ENCODE assay signal across 1 cellular context in the genomic region with DNA sequence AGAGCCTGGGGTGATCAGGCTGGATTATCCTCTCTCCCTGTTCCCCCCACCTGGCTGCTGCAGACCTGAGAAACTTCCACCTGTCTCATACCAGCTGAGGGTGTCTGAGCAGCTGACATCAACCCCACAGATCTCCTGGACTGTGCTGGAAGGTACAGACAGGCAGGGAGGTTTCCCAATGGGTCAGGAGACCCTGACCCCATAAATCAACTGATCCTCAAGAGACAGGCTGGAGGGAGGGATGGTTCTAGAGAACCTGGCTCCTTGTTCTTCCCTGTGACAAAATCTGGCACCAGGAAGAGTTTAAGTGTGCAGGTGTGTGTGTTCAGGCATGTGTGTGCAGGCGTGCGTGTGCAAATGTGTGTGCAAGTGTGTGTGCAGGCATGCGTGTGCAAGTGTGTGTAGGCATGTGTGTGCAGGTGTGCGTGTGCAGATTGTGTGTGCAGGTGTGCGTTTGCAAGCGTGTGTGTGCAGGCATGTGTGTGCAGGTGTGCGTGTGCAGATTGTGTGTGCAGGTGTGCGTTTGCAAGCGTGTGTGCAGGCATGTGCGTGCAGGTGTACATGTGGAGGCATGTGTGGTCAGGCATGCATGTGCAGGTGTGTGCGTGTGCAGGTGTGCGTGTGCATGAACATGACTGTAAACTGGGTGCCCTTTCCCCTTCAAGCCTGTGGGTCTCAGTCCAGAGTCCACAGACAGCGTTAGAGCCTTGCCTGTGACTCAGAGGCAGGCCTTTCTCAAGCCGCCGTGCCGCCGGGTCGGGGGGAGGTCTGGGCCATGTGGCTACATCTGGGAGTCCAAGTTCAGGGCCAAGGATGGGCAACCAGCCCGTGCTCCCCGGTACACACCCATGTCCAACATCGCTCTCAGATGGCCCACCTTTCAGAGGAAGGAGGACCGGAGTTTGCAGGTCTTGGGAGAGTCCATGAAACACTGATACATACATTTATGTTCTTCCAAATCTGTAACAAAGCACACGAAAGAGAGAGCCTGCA.
TF ChIP-seq lines count a peak whose summit lies in the region.

No MANE protein-coding gene starts in this region.

TF ChIP-seq in HepG2, 621 proteins besides CTCF, POLR2A, EP300 and RAD21 (continued from another document):
- TF ChIP-seq MAFK (conservative IDR thresholded peaks at IDR 0.05 in 1 of 2, IDR thresholded peaks at IDR 0.05 in 1 of 2; ENCODE audit: low read length in 2 of 2) (no peak), IRF1 (CRISPR knock-in tag; IDR thresholded peaks at IDR 0.05; ENCODE audit: low read depth) (0 out of 2 replicates have a peak, but pooled peaks have one; percentile 35), ISL2 (CRISPR knock-in tag; IDR thresholded peaks at IDR 0.05) (no peak), TBL1XR1 (IDR thresholded peaks at IDR 0.05; ENCODE audit: borderline replicate concordance, low read length, partially characterized antibody) (peak; percentile 16), BHLHE40 (IDR thresholded peaks at IDR 0.05; ENCODE audit: low read length) (0 out of 2 replicates have a peak, but pooled peaks have one; percentile 7), SKI (IDR thresholded peaks at IDR 0.05; ENCODE audit: partially characterized antibody) (peak; percentile 90), KMT2A (CRISPR knock-in tag; IDR thresholded peaks at IDR 0.05) (no peak), ZNF292 (CRISPR knock-in tag; IDR thresholded peaks at IDR 0.05; ENCODE audit: borderline replicate concordance, low read depth) (peak; percentile 59; the same call in 1 of the 2 replicates), ZNF891 (CRISPR knock-in tag; IDR thresholded peaks at IDR 0.05) (no peak), RXRA (CRISPR knock-in tag; IDR thresholded peaks at IDR 0.05) (peak; percentile 76), TRIM24 (CRISPR knock-in tag; IDR thresholded peaks at IDR 0.05) (0 out of 2 replicates have a peak, but pooled peaks have one; percentile 41), HNF4G (IDR thresholded peaks at IDR 0.05; ENCODE audit: borderline replicate concordance, low read depth, low read length) (peak; percentile 49; the same call in 1 of the 2 replicates), HNF4G (CRISPR knock-in tag; IDR thresholded peaks at IDR 0.05; ENCODE audit: borderline replicate concordance, low read depth) (no peak), JUN (CRISPR knock-in tag; IDR thresholded peaks at IDR 0.05) (0 out of 2 replicates have a peak, but pooled peaks have one; percentile 44), NFRKB (IDR thresholded peaks at IDR 0.05) (no peak), HMG20B (CRISPR knock-in tag; conservative IDR thresholded peaks at IDR 0.05) (no peak), MNT (IDR thresholded peaks at IDR 0.05) (peak; percentile 52; the same call in 1 of the 2 replicates), NONO (IDR thresholded peaks at IDR 0.05) (no peak), NONO (CRISPR knock-in tag; conservative IDR thresholded peaks at IDR 0.05) (0 out of 2 replicates have a peak, but pooled peaks have one; percentile 20), MXI1 (IDR thresholded peaks at IDR 0.05; ENCODE audit: borderline replicate concordance, low read depth, low read length) (peak; percentile 60; the same call in 2 of the 3 replicates), NBN (conservative IDR thresholded peaks at IDR 0.05) (no peak), STAG1 (CRISPR knock-in tag; IDR thresholded peaks at IDR 0.05) (no peak), SOX6 (IDR thresholded peaks at IDR 0.05) (no peak), SOX6 (CRISPR knock-in tag; IDR thresholded peaks at IDR 0.05) (no peak), KDM6A (CRISPR knock-in tag; IDR thresholded peaks at IDR 0.05; ENCODE audit: low read depth) (no peak), HMGA1 (CRISPR knock-in tag; conservative IDR thresholded peaks at IDR 0.05) (no peak), NR2F1 (CRISPR knock-in tag; IDR thresholded peaks at IDR 0.05) (no peak), GMEB1 (CRISPR knock-in tag; IDR thresholded peaks at IDR 0.05; ENCODE audit: borderline replicate concordance) (no peak), MYC (CRISPR knock-in tag; IDR thresholded peaks at IDR 0.05; ENCODE audit: borderline replicate concordance) (peak; percentile 55; the same call in 1 of the 2 replicates), SPEN (CRISPR knock-in tag; IDR thresholded peaks at IDR 0.05; ENCODE audit: low read depth) (no peak), FOSL2 (CRISPR knock-in tag; IDR thresholded peaks at IDR 0.05) (peak; percentile 73), RCOR2 (CRISPR knock-in tag; IDR thresholded peaks at IDR 0.05) (no peak), ZMYM3 (CRISPR knock-in tag; IDR thresholded peaks at IDR 0.05) (0 out of 2 replicates have a peak, but pooled peaks have one; percentile 25), RARA (CRISPR knock-in tag; IDR thresholded peaks at IDR 0.05) (peak; percentile 88), HBP1 (CRISPR knock-in tag; IDR thresholded peaks at IDR 0.05; ENCODE audit: low read depth) (0 out of 2 replicates have a peak, but pooled peaks have one; percentile 45), PPARG (CRISPR knock-in tag; conservative IDR thresholded peaks at IDR 0.05) (0 out of 2 replicates have a peak, but pooled peaks have one; percentile 23), HOXA7 (CRISPR knock-in tag; IDR thresholded peaks at IDR 0.05) (0 out of 2 replicates have a peak, but pooled peaks have one; percentile 24), HNF4A (CRISPR knock-in tag; IDR thresholded peaks at IDR 0.05) (peak; percentile 71), ZNF790 (CRISPR knock-in tag; IDR thresholded peaks at IDR 0.05; ENCODE audit: borderline replicate concordance) (no peak), KDM5A (IDR thresholded peaks at IDR 0.05; ENCODE audit: borderline replicate concordance, low read length) (no peak), SALL1 (CRISPR knock-in tag; IDR thresholded peaks at IDR 0.05) (peak; percentile 46; the same call in 1 of the 2 replicates)
- TF ChIP-seq, protein P1, sequence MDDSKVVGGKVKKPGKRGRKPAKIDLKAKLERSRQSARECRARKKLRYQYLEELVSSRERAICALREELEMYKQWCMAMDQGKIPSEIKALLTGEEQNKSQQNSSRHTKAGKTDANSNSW (CRISPR knock-in tag; IDR thresholded peaks at IDR 0.05; ENCODE audit: borderline replicate concordance): no peak
- TF ChIP-seq, protein P2, sequence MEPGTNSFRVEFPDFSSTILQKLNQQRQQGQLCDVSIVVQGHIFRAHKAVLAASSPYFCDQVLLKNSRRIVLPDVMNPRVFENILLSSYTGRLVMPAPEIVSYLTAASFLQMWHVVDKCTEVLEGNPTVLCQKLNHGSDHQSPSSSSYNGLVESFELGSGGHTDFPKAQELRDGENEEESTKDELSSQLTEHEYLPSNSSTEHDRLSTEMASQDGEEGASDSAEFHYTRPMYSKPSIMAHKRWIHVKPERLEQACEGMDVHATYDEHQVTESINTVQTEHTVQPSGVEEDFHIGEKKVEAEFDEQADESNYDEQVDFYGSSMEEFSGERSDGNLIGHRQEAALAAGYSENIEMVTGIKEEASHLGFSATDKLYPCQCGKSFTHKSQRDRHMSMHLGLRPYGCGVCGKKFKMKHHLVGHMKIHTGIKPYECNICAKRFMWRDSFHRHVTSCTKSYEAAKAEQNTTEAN (CRISPR knock-in tag; conservative IDR thresholded peaks at IDR 0.05): peak; percentile 49; the same call in 1 of the 2 replicates
- TF ChIP-seq, protein P3, sequence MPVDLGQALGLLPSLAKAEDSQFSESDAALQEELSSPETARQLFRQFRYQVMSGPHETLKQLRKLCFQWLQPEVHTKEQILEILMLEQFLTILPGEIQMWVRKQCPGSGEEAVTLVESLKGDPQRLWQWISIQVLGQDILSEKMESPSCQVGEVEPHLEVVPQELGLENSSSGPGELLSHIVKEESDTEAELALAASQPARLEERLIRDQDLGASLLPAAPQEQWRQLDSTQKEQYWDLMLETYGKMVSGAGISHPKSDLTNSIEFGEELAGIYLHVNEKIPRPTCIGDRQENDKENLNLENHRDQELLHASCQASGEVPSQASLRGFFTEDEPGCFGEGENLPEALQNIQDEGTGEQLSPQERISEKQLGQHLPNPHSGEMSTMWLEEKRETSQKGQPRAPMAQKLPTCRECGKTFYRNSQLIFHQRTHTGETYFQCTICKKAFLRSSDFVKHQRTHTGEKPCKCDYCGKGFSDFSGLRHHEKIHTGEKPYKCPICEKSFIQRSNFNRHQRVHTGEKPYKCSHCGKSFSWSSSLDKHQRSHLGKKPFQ (CRISPR knock-in tag; IDR thresholded peaks at IDR 0.05; ENCODE audit: insufficient replicate concordance): no peak
- TF ChIP-seq, protein P4, sequence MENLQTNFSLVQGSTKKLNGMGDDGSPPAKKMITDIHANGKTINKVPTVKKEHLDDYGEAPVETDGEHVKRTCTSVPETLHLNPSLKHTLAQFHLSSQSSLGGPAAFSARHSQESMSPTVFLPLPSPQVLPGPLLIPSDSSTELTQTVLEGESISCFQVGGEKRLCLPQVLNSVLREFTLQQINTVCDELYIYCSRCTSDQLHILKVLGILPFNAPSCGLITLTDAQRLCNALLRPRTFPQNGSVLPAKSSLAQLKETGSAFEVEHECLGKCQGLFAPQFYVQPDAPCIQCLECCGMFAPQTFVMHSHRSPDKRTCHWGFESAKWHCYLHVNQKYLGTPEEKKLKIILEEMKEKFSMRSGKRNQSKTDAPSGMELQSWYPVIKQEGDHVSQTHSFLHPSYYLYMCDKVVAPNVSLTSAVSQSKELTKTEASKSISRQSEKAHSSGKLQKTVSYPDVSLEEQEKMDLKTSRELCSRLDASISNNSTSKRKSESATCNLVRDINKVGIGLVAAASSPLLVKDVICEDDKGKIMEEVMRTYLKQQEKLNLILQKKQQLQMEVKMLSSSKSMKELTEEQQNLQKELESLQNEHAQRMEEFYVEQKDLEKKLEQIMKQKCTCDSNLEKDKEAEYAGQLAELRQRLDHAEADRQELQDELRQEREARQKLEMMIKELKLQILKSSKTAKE (CRISPR knock-in tag; IDR thresholded peaks at IDR 0.05; ENCODE audit: borderline replicate concordance): 0 out of 2 replicates have a peak, but pooled peaks have one; percentile 8
- TF ChIP-seq, protein P5, sequence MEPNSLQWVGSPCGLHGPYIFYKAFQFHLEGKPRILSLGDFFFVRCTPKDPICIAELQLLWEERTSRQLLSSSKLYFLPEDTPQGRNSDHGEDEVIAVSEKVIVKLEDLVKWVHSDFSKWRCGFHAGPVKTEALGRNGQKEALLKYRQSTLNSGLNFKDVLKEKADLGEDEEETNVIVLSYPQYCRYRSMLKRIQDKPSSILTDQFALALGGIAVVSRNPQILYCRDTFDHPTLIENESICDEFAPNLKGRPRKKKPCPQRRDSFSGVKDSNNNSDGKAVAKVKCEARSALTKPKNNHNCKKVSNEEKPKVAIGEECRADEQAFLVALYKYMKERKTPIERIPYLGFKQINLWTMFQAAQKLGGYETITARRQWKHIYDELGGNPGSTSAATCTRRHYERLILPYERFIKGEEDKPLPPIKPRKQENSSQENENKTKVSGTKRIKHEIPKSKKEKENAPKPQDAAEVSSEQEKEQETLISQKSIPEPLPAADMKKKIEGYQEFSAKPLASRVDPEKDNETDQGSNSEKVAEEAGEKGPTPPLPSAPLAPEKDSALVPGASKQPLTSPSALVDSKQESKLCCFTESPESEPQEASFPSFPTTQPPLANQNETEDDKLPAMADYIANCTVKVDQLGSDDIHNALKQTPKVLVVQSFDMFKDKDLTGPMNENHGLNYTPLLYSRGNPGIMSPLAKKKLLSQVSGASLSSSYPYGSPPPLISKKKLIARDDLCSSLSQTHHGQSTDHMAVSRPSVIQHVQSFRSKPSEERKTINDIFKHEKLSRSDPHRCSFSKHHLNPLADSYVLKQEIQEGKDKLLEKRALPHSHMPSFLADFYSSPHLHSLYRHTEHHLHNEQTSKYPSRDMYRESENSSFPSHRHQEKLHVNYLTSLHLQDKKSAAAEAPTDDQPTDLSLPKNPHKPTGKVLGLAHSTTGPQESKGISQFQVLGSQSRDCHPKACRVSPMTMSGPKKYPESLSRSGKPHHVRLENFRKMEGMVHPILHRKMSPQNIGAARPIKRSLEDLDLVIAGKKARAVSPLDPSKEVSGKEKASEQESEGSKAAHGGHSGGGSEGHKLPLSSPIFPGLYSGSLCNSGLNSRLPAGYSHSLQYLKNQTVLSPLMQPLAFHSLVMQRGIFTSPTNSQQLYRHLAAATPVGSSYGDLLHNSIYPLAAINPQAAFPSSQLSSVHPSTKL (CRISPR knock-in tag; IDR thresholded peaks at IDR 0.05): 0 out of 2 replicates have a peak, but pooled peaks have one; percentile 13
